Comparison of ENCODE assay signal across 35 cellular contexts in the genomic region with DNA sequence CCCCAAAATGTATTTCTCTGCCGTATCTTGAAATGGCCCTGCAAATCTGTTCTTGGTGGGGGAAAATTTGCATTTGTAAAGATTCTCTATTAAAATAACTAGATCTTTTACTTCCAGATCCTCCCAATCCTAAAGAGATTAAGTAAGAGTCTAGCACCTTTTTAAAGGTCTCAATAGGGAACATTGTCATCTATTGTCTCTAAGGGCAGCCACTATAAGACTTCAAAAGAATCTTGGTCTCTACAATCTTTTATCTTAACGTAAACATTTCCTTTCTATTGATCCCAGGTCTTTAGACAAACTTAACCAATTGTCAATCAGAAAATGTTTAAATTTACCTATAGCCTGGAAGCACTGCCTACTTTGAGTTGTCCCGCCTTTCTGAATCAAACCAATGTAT.
DNase-seq lines count a peak whose midpoint lies in the region; ATAC-seq and TF ChIP-seq lines count a peak whose summit lies in the region.
"Had no signal": no experiment of that assay in that cellular context is flagged by ENCODE, and none has a peak within 500 bp of the region (broad histone marks: within the 10 kb centered on the region; RNA-seq: fewer than 3 reads in every experiment).

No MANE protein-coding gene starts in this region.

- H3K27ac ChIP-seq in GM23338 (ENCODE audit: low read depth) (no peak overlapping the region), HUES48 (ENCODE audit: low read depth, low read length) (peak overlapping the region; percentile 47), endodermal cell (ENCODE audit: low read depth, low read length) (no peak overlapping the region), mesendoderm (ENCODE audit: low read depth, low read length) (peak overlapping the region; percentile 62), right lobe of liver (no peak overlapping the region)
- H3K27ac ChIP-seq: 22Rv1; A549; BLaER1; BLaER1 treated with 17β-estradiol and CSF1 and Interleukin-3, amounts not matched to agents 10 nM and 100 nM; C4-2B had no signal

- H2BK15ac ChIP-seq in mesendoderm (replicated peaks; ENCODE audit: low read depth): no peak overlapping the region

- no peak overlapping the region for H2BK120ac ChIP-seq in mesendoderm (ENCODE audit: low read depth, low read length)

- no peak overlapping the region for H3K18ac ChIP-seq in mesendoderm (ENCODE audit: low read length)

- H4K20me1 ChIP-seq in GM23338 (replicated peaks; ENCODE audit: insufficient read depth): no peaks in the 10 kb centered on the region
- H4K20me1 ChIP-seq: BLaER1; BLaER1 treated with 17β-estradiol and CSF1 and Interleukin-3, amounts not matched to agents 10 nM and 100 nM had no signal

- H3K4me3 Mint-ChIP-seq in GM23338: no peak overlapping the region
- H3K4me3 Mint-ChIP-seq in endodermal cell: no peak overlapping the region
- H3K4me3 Mint-ChIP-seq: B cell; CD14-positive monocyte; CD4-positive, alpha-beta memory T cell; CD4-positive, alpha-beta T cell; CD4-positive, CD25-positive, alpha-beta regulatory T cell; CD8-positive, alpha-beta memory T cell; CD8-positive, alpha-beta T cell had no signal

- no peak overlapping the region for H2AK5ac ChIP-seq in mesendoderm (ENCODE audit: low read length)

- no peak for TF ChIP-seq CTCF in GM23338 (conservative IDR thresholded peaks at IDR 0.05; ENCODE audit: low read depth in 2 of 2)
- no peak for TF ChIP-seq CTCF in endodermal cell (conservative IDR thresholded peaks at IDR 0.05)
- TF ChIP-seq CTCF in right lobe of liver (IDR thresholded peaks at IDR 0.05): no peak

- no peak overlapping the region for H4K5ac ChIP-seq in mesendoderm (ENCODE audit: low read length)

- intact Hi-C loops in right lobe of liver (cut with DNase I): no loop called here

- no peak overlapping the region for H3K56ac ChIP-seq in mesendoderm (ENCODE audit: low read length)

- H3K79me1 ChIP-seq in mesendoderm (ENCODE audit: low read length): no peaks in the 10 kb centered on the region

- H3K4me1 Mint-ChIP-seq in GM23338 (peaks cover 19% of the 10 kb centered on the region), endodermal cell (no peaks in the 10 kb centered on the region)
- H3K4me1 Mint-ChIP-seq: B cell; CD14-positive monocyte; CD4-positive, alpha-beta memory T cell; CD4-positive, CD25-positive, alpha-beta regulatory T cell; CD8-positive, alpha-beta memory T cell had no signal

- H3K4ac ChIP-seq in mesendoderm (ENCODE audit: low read depth, low read length): no peak overlapping the region

- TF ChIP-seq POLR2A in right lobe of liver (IDR thresholded peaks at IDR 0.05): no peak

- no peak overlapping the region for H3K23ac ChIP-seq in mesendoderm (ENCODE audit: low read length)

- no peak overlapping the region for H2BK5ac ChIP-seq in mesendoderm (ENCODE audit: low read length)

- no peaks in the 10 kb centered on the region for H3K36me3 ChIP-seq in GM23338 (ENCODE audit: insufficient read depth)
- no peaks in the 10 kb centered on the region for H3K36me3 ChIP-seq in HUES48 (ENCODE audit: control insufficient read depth, insufficient read depth, low read length)
- H3K36me3 ChIP-seq in endodermal cell (ENCODE audit: control insufficient read depth, insufficient read depth, low read length): no peaks in the 10 kb centered on the region
- H3K36me3 ChIP-seq in mesendoderm (ENCODE audit: control insufficient read depth, insufficient read depth, low read length): no peaks in the 10 kb centered on the region
- H3K36me3 ChIP-seq in right lobe of liver: no peaks in the 10 kb centered on the region
- H3K36me3 ChIP-seq: BE2C; BLaER1; BLaER1 treated with 17β-estradiol and CSF1 and Interleukin-3, amounts not matched to agents 10 nM and 100 nM had no signal

- H3K9me2 ChIP-seq in GM23338 (ENCODE audit: insufficient read depth): peaks cover 2% of the 10 kb centered on the region; the same call in 1 of the 2 replicates

- H3K4me2 ChIP-seq in GM23338 (0 out of 2 replicates have a peak overlapping the region, but pooled peaks have one; percentile 4), mesendoderm (ENCODE audit: low read length) (no peak overlapping the region)
- H3K4me2 ChIP-seq: A549; BLaER1; BLaER1 treated with 17β-estradiol and CSF1 and Interleukin-3, amounts not matched to agents 10 nM and 100 nM had no signal

- H3K27me3 Mint-ChIP-seq in GM23338 (ENCODE audit: insufficient read depth, low read depth, poor library complexity) (no peaks in the 10 kb centered on the region), endodermal cell (ENCODE audit: insufficient read depth) (no peaks in the 10 kb centered on the region)
- H3K27me3 Mint-ChIP-seq: B cell; CD4-positive, alpha-beta memory T cell; CD4-positive, alpha-beta T cell; CD4-positive, CD25-positive, alpha-beta regulatory T cell; CD8-positive, alpha-beta memory T cell had no signal

- no peak overlapping the region for H2AFZ ChIP-seq in GM23338

- H3K79me2 ChIP-seq in GM23338 (replicated peaks; ENCODE audit: insufficient read depth): no peaks in the 10 kb centered on the region
- no peaks in the 10 kb centered on the region for H3K79me2 ChIP-seq in mesendoderm (ENCODE audit: control insufficient read depth, insufficient read depth, low read length)

- H3F3A ChIP-seq in GM23338 (replicated peaks; ENCODE audit: low read depth): no peaks in the 10 kb centered on the region

- DNase-seq in GM23338 (ENCODE audit: low spot score) (no peak), endodermal cell (no peak), mesendoderm (peak; percentile 76), medulla oblongata (ENCODE audit: extremely low spot score) (no peak), nucleus accumbens (lab: John Stamatoyannopoulos, UW) (no peak), RKO (ENCODE audit: low spot score) (no peak), right lobe of liver (no peak)
- DNase-seq: 8988T; ACHN; AML-193; BE2C; C1 segment of cervical spinal cord; Caco-2; Calu3; CD4-positive, alpha-beta memory T cell; CD4-positive, alpha-beta T cell; CD4-positive, CD25-positive, alpha-beta regulatory T cell; CD8-positive, alpha-beta memory T cell; CD8-positive, alpha-beta T cell; COR-L47; DMS 273 treated with DMSO at 0.1 percent for 48 hours; DMS153; DMS53; DMS79; DMS79 treated with DMSO at 0.1 percent for 48 hours; DND-41; EL had no signal

- peaks cover 4% of the 10 kb centered on the region; the same call in 1 of the 2 replicates for H3K9me3 ChIP-seq in HUES48 (ENCODE audit: control insufficient read depth, insufficient read depth, low read length)
- H3K9me3 ChIP-seq in endodermal cell (ENCODE audit: control insufficient read depth, low read length): peaks cover 45% of the 10 kb centered on the region
- no peaks in the 10 kb centered on the region for H3K9me3 ChIP-seq in right lobe of liver
- H3K9me3 ChIP-seq: A549; BE2C; BLaER1 treated with 17β-estradiol and CSF1 and Interleukin-3, amounts not matched to agents 10 nM and 100 nM; Caco-2 had no signal

- H3K4me3 ChIP-seq in GM23338: no peak overlapping the region
- no peak overlapping the region for H3K4me3 ChIP-seq in HUES48 (ENCODE audit: low read depth, low read length)
- H3K4me3 ChIP-seq in endodermal cell (ENCODE audit: low read length): peak overlapping the region; percentile 70
- no peak overlapping the region for H3K4me3 ChIP-seq in mesendoderm (ENCODE audit: low read length)
- no peak overlapping the region for H3K4me3 ChIP-seq in right lobe of liver
- H3K4me3 ChIP-seq: A549; BLaER1; BLaER1 treated with 17β-estradiol and CSF1 and Interleukin-3, amounts not matched to agents 10 nM and 100 nM had no signal

- no peak for ATAC-seq in GM23338
- no peak for ATAC-seq in right lobe of liver
- ATAC-seq: A549; CD8-positive, alpha-beta T cell had no signal

- H3K9me3 Mint-ChIP-seq in GM23338: peaks cover 25% of the 10 kb centered on the region
- H3K9me3 Mint-ChIP-seq in endodermal cell: peaks cover 45% of the 10 kb centered on the region

- H3K9ac ChIP-seq in HUES48 (ENCODE audit: low read depth, low read length): no peak overlapping the region
- no peak overlapping the region for H3K9ac ChIP-seq in endodermal cell (ENCODE audit: extremely low read depth, low read length, poor library complexity, severe bottlenecking)
- H3K9ac ChIP-seq in mesendoderm (ENCODE audit: low read length): no peak overlapping the region
- H3K9ac ChIP-seq: BLaER1; BLaER1 treated with 17β-estradiol and CSF1 and Interleukin-3, amounts not matched to agents 10 nM and 100 nM had no signal

- H3K36me3 Mint-ChIP-seq in GM23338 (ENCODE audit: low read depth) (peaks cover 32% of the 10 kb centered on the region), endodermal cell (ENCODE audit: low read depth) (peaks cover 18% of the 10 kb centered on the region)
- H3K36me3 Mint-ChIP-seq: CD14-positive monocyte; CD4-positive, alpha-beta memory T cell; CD4-positive, CD25-positive, alpha-beta regulatory T cell; CD8-positive, alpha-beta T cell had no signal

- H3K27ac Mint-ChIP-seq in GM23338 (no peak overlapping the region), endodermal cell (peak overlapping the region; percentile 69)
- H3K27ac Mint-ChIP-seq: B cell; CD14-positive monocyte; CD4-positive, alpha-beta memory T cell; CD4-positive, alpha-beta T cell; CD4-positive, CD25-positive, alpha-beta regulatory T cell; CD8-positive, alpha-beta memory T cell; CD8-positive, alpha-beta T cell had no signal

- WGBS in endodermal cell (ENCODE audit: insufficient coverage in 1 of 2, insufficient read length in 1 of 2), 2 experiments: 64 to 73% methylated on average over 2 of the region's 3 CpGs
- WGBS in mesendoderm (ENCODE audit: extremely low coverage, insufficient coverage, low lambda C conversion rate): no CpG with 5 or more reads among the region's 3 CpGs
- 76% methylated on average over 3 of the region's 3 CpGs for WGBS in right lobe of liver (ENCODE audit: insufficient coverage, low coverage, low lambda C conversion rate, missing lambda C conversion rate)

- no peak overlapping the region for H4K8ac ChIP-seq in mesendoderm (ENCODE audit: low read depth, low read length)

- H3K4me1 ChIP-seq in GM23338 (ENCODE audit: insufficient read depth) (peaks cover 29% of the 10 kb centered on the region), HUES48 (ENCODE audit: control insufficient read depth, insufficient read depth, low read length) (peaks cover 17% of the 10 kb centered on the region; the same call in 1 of the 2 replicates), endodermal cell (ENCODE audit: control insufficient read depth, insufficient read depth, low read length) (no peaks in the 10 kb centered on the region), mesendoderm (ENCODE audit: control insufficient read depth, low read depth, low read length) (no peaks in the 10 kb centered on the region), right lobe of liver (no peaks in the 10 kb centered on the region)
- H3K4me1 ChIP-seq: A549; BE2C; BLaER1; BLaER1 treated with 17β-estradiol and CSF1 and Interleukin-3, amounts not matched to agents 10 nM and 100 nM; Caco-2 had no signal

- H3K27me3 ChIP-seq in GM23338 (ENCODE audit: insufficient read depth): no peaks in the 10 kb centered on the region
- no peaks in the 10 kb centered on the region for H3K27me3 ChIP-seq in HUES48 (ENCODE audit: control insufficient read depth, insufficient read depth, low read length)
- H3K27me3 ChIP-seq in endodermal cell (ENCODE audit: control insufficient read depth, insufficient read depth, low read length, poor library complexity, severe bottlenecking): no peaks in the 10 kb centered on the region
- no peaks in the 10 kb centered on the region for H3K27me3 ChIP-seq in mesendoderm (ENCODE audit: insufficient read depth, low read length, poor library complexity)
- H3K27me3 ChIP-seq in right lobe of liver: no peaks in the 10 kb centered on the region
- H3K27me3 ChIP-seq: BE2C; BLaER1; BLaER1 treated with 17β-estradiol and CSF1 and Interleukin-3, amounts not matched to agents 10 nM and 100 nM had no signal

Comparison
In these comparisons a context has a peak if more than half of its experiments do, and no peak if none do; other contexts are left out.
1. H3K27ac ChIP-seq: peak in HUES48 (single experiment) and mesendoderm (single experiment); none in GM23338 (single experiment), endodermal cell (single experiment) and right lobe of liver (0 of 3).